10 cellular contexts compared by ENCODE assay signal in the genomic region with DNA sequence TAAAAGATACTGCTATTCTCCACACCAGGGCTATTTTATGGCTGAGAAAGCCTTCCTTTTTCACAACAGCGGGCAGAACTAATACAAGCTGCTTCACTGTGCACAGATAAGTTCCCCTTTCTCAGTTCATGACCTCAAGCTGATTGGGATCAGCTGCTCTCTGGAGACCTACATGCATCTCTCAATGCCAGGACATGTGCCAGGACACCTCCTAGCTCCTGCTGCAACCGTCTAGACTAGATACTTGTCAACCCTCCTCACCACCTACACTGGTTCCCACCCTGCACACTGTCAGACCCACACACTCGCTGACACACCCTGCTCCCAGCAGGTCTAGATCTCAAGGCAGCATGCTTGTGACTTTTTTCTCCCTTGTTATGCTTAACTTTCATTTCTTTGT. TPM values are rescaled to one million over a fixed set of nuclear protein-coding genes. Genes with fewer than 3 reads are reported as not detected.
A peak's percentile ranks its signal among the peaks of the same experiment; 100 is the strongest.
DNase-seq lines count a peak whose midpoint lies in the region; ATAC-seq and TF ChIP-seq lines count a peak whose summit lies in the region.
"Had no signal": no experiment of that assay in that cellular context is flagged by ENCODE, and none has a peak within 500 bp of the region (broad histone marks: within the 10 kb centered on the region; RNA-seq: fewer than 3 reads in every experiment).

No MANE protein-coding gene starts in this region.

- no peak overlapping the region for H3K27ac ChIP-seq in CD8-positive, alpha-beta T cell (ENCODE audit: low read depth, low read length)

- no peaks in the 10 kb centered on the region for H3K9me3 Mint-ChIP-seq in CD8-positive, alpha-beta T cell
- peaks cover 5% of the 10 kb centered on the region for H3K9me3 Mint-ChIP-seq in activated naive CD8-positive, alpha-beta T cell treated with anti-CD3 and anti-CD28 coated beads, Interleukin-2, amount 10 ng/mL, durations not matched to agents 7 days and 5 days

- no peak for TF ChIP-seq CTCF in CD8-positive, alpha-beta T cell (IDR thresholded peaks at IDR 0.05)

- no peak for ATAC-seq in CD8-positive, alpha-beta T cell
- ATAC-seq in GM19397 (IDR thresholded peaks at IDR 0.05; ENCODE audit: unreplicated experiment) (peak; percentile 68), HG03469 (IDR thresholded peaks at IDR 0.05; ENCODE audit: unreplicated experiment) (peak; percentile 55), GM21737 (IDR thresholded peaks at IDR 0.05; ENCODE audit: unreplicated experiment) (no peak), GM19452 (IDR thresholded peaks at IDR 0.05; ENCODE audit: unreplicated experiment) (no peak)
- ATAC-seq in activated naive CD8-positive, alpha-beta T cell treated with anti-CD3 and anti-CD28 coated beads, Interleukin-2, amount 10 ng/mL, durations not matched to agents 7 days and 5 days (ENCODE audit: low read depth), result no peak

- CTCF ChIA-PET in CD8-positive, alpha-beta T cell (lab: Charles Lee), result interaction anchor here (1.2 kb wide), 1 partner anchor 59 kb away, joined by 4 read pairs; no protein-coding TSS in a partner anchor

- H3K4me1 Mint-ChIP-seq in CD8-positive, alpha-beta T cell (ENCODE audit: low read depth), result peaks cover 8% of the 10 kb centered on the region
- no peaks in the 10 kb centered on the region for H3K4me1 Mint-ChIP-seq in activated naive CD8-positive, alpha-beta T cell treated with anti-CD3 and anti-CD28 coated beads, Interleukin-2, amount 10 ng/mL, durations not matched to agents 7 days and 5 days

- no peak for DNase-seq in CD8-positive, alpha-beta T cell
- no peak for DNase-seq in activated naive CD8-positive, alpha-beta T cell treated with anti-CD3 and anti-CD28 coated beads, Interleukin-2, amount 10 ng/mL, durations not matched to agents 7 days and 5 days
- DNase-seq in NCI-H2029 treated with DMSO at 0.1 percent for 48 hours (lab: John Stamatoyannopoulos, UW) (no peak), NCI-H446 treated with DMSO at 0.1 percent for 48 hours (lab: John Stamatoyannopoulos, UW) (no peak)
- DNase-seq: MG63 had no signal

- peak overlapping the region; percentile 78 for H3K27ac Mint-ChIP-seq in CD8-positive, alpha-beta T cell
- peak overlapping the region; percentile 30 for H3K27ac Mint-ChIP-seq in activated naive CD8-positive, alpha-beta T cell treated with anti-CD3 and anti-CD28 coated beads, Interleukin-2, amount 10 ng/mL, durations not matched to agents 7 days and 5 days

- H3K4me3 ChIP-seq in CD8-positive, alpha-beta T cell (ENCODE audit: low read depth, low read length), result no peak overlapping the region
- H3K4me3 ChIP-seq: MG63, smooth muscle cell had no signal

- H3K27me3 ChIP-seq in CD8-positive, alpha-beta T cell (ENCODE audit: insufficient read depth, low read length), result no peaks in the 10 kb centered on the region
- H3K27me3 ChIP-seq: MG63 had no signal

- H3K27me3 Mint-ChIP-seq in CD8-positive, alpha-beta T cell (ENCODE audit: low read depth), result no peaks in the 10 kb centered on the region
- no peaks in the 10 kb centered on the region for H3K27me3 Mint-ChIP-seq in activated naive CD8-positive, alpha-beta T cell treated with anti-CD3 and anti-CD28 coated beads, Interleukin-2, amount 10 ng/mL, durations not matched to agents 7 days and 5 days

- peaks cover 71% of the 10 kb centered on the region for H3K36me3 Mint-ChIP-seq in CD8-positive, alpha-beta T cell
- peaks cover 18% of the 10 kb centered on the region for H3K36me3 Mint-ChIP-seq in activated naive CD8-positive, alpha-beta T cell treated with anti-CD3 and anti-CD28 coated beads, Interleukin-2, amount 10 ng/mL, durations not matched to agents 7 days and 5 days

- no peaks in the 10 kb centered on the region for H3K4me1 ChIP-seq in CD8-positive, alpha-beta T cell (ENCODE audit: insufficient read depth, low read length)

- H3K36me3 ChIP-seq in CD8-positive, alpha-beta T cell (ENCODE audit: insufficient read depth, low read length), result peaks cover 10% of the 10 kb centered on the region
- H3K36me3 ChIP-seq: MG63 had no signal

- no peaks in the 10 kb centered on the region for H3K9me3 ChIP-seq in CD8-positive, alpha-beta T cell (ENCODE audit: low read length)
- H3K9me3 ChIP-seq: MG63 had no signal

- intact Hi-C loops in CD8-positive, alpha-beta T cell (cut with DNase I, micrococcal nuclease), result loop anchor here in 1 of 2 experiments (1.0 to 10.0 kb wide), 2 partner anchors 13 to 718 kb away; no protein-coding TSS in a partner anchor

- no peak overlapping the region for H3K4me3 Mint-ChIP-seq in CD8-positive, alpha-beta T cell
- no peak overlapping the region for H3K4me3 Mint-ChIP-seq in activated naive CD8-positive, alpha-beta T cell treated with anti-CD3 and anti-CD28 coated beads, Interleukin-2, amount 10 ng/mL, durations not matched to agents 7 days and 5 days

- POLR2A ChIA-PET in CD8-positive, alpha-beta T cell (lab: Charles Lee), result no interaction called here
- POLR2A ChIA-PET in activated naive CD8-positive, alpha-beta T cell treated with anti-CD3 and anti-CD28 coated beads, Interleukin-2, amount 10 ng/mL, durations not matched to agents 7 days and 5 days (lab: Charles Lee), result no interaction called here

RNA-seq across cellular contexts. Expression of gene STARD4, which starts 39.8 kb away (rescaled TPM):
- 10 to 100 TPM; 31.7 to 32.4 TPM for total RNA-seq in CD8-positive, alpha-beta T cell
- total RNA-seq in activated naive CD8-positive, alpha-beta T cell treated with anti-CD3 and anti-CD28 coated beads, Interleukin-2, amount 10 ng/mL, durations not matched to agents 7 days and 5 days, result 10 to 100 TPM; 47.0 to 47.1 TPM

Comparison
In these comparisons a context has a peak if more than half of its experiments do, and no peak if none do; other contexts are left out.
1. ATAC-seq: peak in GM19397 (single experiment) and HG03469 (single experiment); none in CD8-positive, alpha-beta T cell (single experiment), activated naive CD8-positive, alpha-beta T cell treated with anti-CD3 and anti-CD28 coated beads, Interleukin-2, amount 10 ng/mL, durations not matched to agents 7 days and 5 days (single experiment), GM21737 (single experiment) and GM19452 (single experiment).